In the genomic region with DNA sequence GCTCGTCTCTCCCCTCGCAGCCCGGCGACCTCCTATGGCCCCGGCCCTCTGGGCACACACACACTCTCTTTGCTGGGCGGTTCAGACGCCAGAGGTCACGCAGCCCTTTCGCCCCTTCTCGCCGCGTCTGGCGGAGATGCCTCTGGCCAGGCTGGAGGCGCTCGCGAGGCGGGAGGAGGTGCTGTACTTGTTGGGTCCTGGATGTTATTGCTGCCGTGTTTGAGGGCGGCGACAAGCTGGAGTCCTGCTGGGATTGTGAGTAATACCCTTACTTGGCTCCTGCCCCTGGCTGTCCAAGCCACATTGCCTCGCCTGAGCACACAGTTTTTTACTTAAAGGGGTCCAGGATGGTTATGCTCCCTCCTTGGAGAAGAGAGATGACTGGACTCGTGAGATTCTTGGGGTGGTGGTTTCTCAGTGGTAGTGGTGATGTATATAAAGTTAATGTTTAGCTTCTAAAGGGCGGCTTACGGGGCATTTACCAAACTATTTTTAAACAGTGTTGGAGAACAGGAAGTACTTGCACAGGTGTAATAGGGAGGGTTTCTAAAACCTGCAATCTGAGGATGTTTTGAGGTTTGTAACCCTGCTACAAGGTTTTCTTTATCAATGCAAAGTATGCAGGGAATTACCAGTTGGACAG, we compare ENCODE assay signal across 8 cellular contexts. TPM values are rescaled to one million over a fixed set of nuclear protein-coding genes. Genes with fewer than 3 reads are reported as not detected.
DNase-seq lines count a peak whose midpoint lies in the region; ATAC-seq, FAIRE-seq and TF ChIP-seq lines count a peak whose summit lies in the region.

No MANE protein-coding gene starts in this region.

- intact Hi-C loops in Panc1 (cut with micrococcal nuclease; ENCODE audit: unreplicated experiment) = no loop called here
- intact Hi-C loops in activated T-helper 2 cell treated with anti-CD3 and anti-CD28 coated beads, Interferon-gamma antibody, Interleukin-2, Interleukin-4, amounts not matched to agents 10 μg/mL and 5 μg/mL and 100 μg/mL, durations not matched to agents 14 hours and 24 hours and 36 hours (cut with micrococcal nuclease) = loop anchor here (1.0 to 10.0 kb wide), 5 partner anchors 74 to 938 kb away; a partner anchor contains a TSS
- intact Hi-C loops in natural killer cell (cut with micrococcal nuclease) = loop anchor here (1.0 to 5.0 kb wide), 2 partner anchors 74 to 87 kb away; a partner anchor contains a TSS

- CTCF ChIA-PET in Panc1 (lab: Charles Lee) = interaction anchor here (0.6 kb wide), 1 partner anchor 374 kb away, joined by 3 read pairs; no protein-coding TSS in a partner anchor

- FAIRE-seq in D721Med (lab: Jason Lieb, UNC) = no peak

- no peaks in the 10 kb centered on the region for H3K9me3 Mint-ChIP-seq in activated T-helper 2 cell treated with anti-CD3 and anti-CD28 coated beads, Interferon-gamma antibody, Interleukin-2, Interleukin-4, amounts not matched to agents 10 μg/mL and 5 μg/mL and 100 μg/mL, durations not matched to agents 14 hours and 24 hours and 36 hours
- H3K9me3 Mint-ChIP-seq in natural killer cell = no peaks in the 10 kb centered on the region

- H3K9me3 ChIP-seq in HUES48 (ENCODE audit: control insufficient read depth, insufficient read depth, low read length) = no peaks in the 10 kb centered on the region
- H3K9me3 ChIP-seq in Panc1 (ENCODE audit: control insufficient read depth, insufficient read depth, low read depth, low read length) = no peaks in the 10 kb centered on the region

- BruUV-seq in Panc1 (replicated peaks; lab: Mats Ljungman, UMichigan) = no TSS peak

- peak; percentile 60 for ATAC-seq in GM21515 (IDR thresholded peaks at IDR 0.05; ENCODE audit: unreplicated experiment)
- peak; percentile 90 for ATAC-seq in Panc1
- ATAC-seq in natural killer cell = peak; percentile 36 to 60 (median 45)
- ATAC-seq in stimulated activated naive CD8-positive, alpha-beta T cell treated with anti-CD3 and anti-CD28 coated beads, Interleukin-15, Interleukin-2, amounts not matched to agents 100 U/mL and 50 U/mL, for 24 hours = peak; percentile 67

- peak overlapping the region; percentile 91 for H3K4me3 Mint-ChIP-seq in activated T-helper 2 cell treated with anti-CD3 and anti-CD28 coated beads, Interferon-gamma antibody, Interleukin-2, Interleukin-4, amounts not matched to agents 10 μg/mL and 5 μg/mL and 100 μg/mL, durations not matched to agents 14 hours and 24 hours and 36 hours (ENCODE audit: low read depth)
- peak overlapping the region; percentile 98 for H3K4me3 Mint-ChIP-seq in natural killer cell

- peaks cover 9% of the 10 kb centered on the region; the same call in 1 of the 2 replicates for H3K27me3 ChIP-seq in HUES48 (ENCODE audit: control insufficient read depth, insufficient read depth, low read length)
- no peaks in the 10 kb centered on the region for H3K27me3 ChIP-seq in Panc1 (ENCODE audit: control insufficient read depth, insufficient read depth, low read length)

- H3K27ac ChIP-seq in HUES48 (ENCODE audit: low read depth, low read length) (peak overlapping the region; percentile 99), Panc1 (ENCODE audit: low read length) (peak overlapping the region; percentile 65)

- H3K4me3 ChIP-seq in HUES48 (ENCODE audit: low read depth, low read length) = peak overlapping the region; percentile 89
- H3K4me3 ChIP-seq in Panc1 (ENCODE audit: low read depth in 2 of 2, low read length in 2 of 2) = peak overlapping the region; percentile 74 to 81
- peak overlapping the region; percentile 84 for H3K4me3 ChIP-seq in fibroblast of pulmonary artery (replicated peaks; ENCODE audit: low read depth, low read length)

- POLR2A ChIA-PET in Panc1 (lab: Charles Lee) = no interaction called here

- in situ Hi-C loops in Panc1 (cut with HindIII; ENCODE audit: low pct_unique_long_range_greater_than_20kb, low sequenced_read_pairs) = no loop called here

- H3K4me1 Mint-ChIP-seq in activated T-helper 2 cell treated with anti-CD3 and anti-CD28 coated beads, Interferon-gamma antibody, Interleukin-2, Interleukin-4, amounts not matched to agents 10 μg/mL and 5 μg/mL and 100 μg/mL, durations not matched to agents 14 hours and 24 hours and 36 hours (ENCODE audit: low read depth) = peaks cover 32% of the 10 kb centered on the region
- H3K4me1 Mint-ChIP-seq in natural killer cell = peaks cover 23 to 28% of the 10 kb centered on the region in 2 donors

- peaks cover 8% of the 10 kb centered on the region for H3K27me3 Mint-ChIP-seq in activated T-helper 2 cell treated with anti-CD3 and anti-CD28 coated beads, Interferon-gamma antibody, Interleukin-2, Interleukin-4, amounts not matched to agents 10 μg/mL and 5 μg/mL and 100 μg/mL, durations not matched to agents 14 hours and 24 hours and 36 hours (ENCODE audit: low read depth)
- peaks cover 0 to 7% of the 10 kb centered on the region in 2 donors for H3K27me3 Mint-ChIP-seq in natural killer cell (ENCODE audit: low read depth in 2 of 2)

- H3K36me3 ChIP-seq in HUES48 (ENCODE audit: control insufficient read depth, insufficient read depth, low read length) (peaks cover 9% of the 10 kb centered on the region), Panc1 (ENCODE audit: control insufficient read depth, insufficient read depth, low read length) (no peaks in the 10 kb centered on the region)

- H3K4me1 ChIP-seq in HUES48 (ENCODE audit: control insufficient read depth, insufficient read depth, low read length) (peaks cover 26% of the 10 kb centered on the region), Panc1 (ENCODE audit: control insufficient read depth, insufficient read depth, low read length) (no peaks in the 10 kb centered on the region)

- H3K27ac Mint-ChIP-seq in activated T-helper 2 cell treated with anti-CD3 and anti-CD28 coated beads, Interferon-gamma antibody, Interleukin-2, Interleukin-4, amounts not matched to agents 10 μg/mL and 5 μg/mL and 100 μg/mL, durations not matched to agents 14 hours and 24 hours and 36 hours = peak overlapping the region; percentile 88
- peak overlapping the region; percentile 81 to 93 for H3K27ac Mint-ChIP-seq in natural killer cell

- DNase-seq in D721Med (ENCODE audit: insufficient read length, low spot score) = no peak
- peak; percentile 69 for DNase-seq in Panc1 (ENCODE audit: low read depth, low spot score)
- DNase-seq in activated T-helper 2 cell treated with anti-CD3 and anti-CD28 coated beads, Interferon-gamma antibody, Interleukin-2, Interleukin-4, amounts not matched to agents 10 μg/mL and 5 μg/mL and 100 μg/mL, durations not matched to agents 14 hours and 24 hours and 36 hours (ENCODE audit: low spot score) = peak; percentile 53
- peak; percentile 94 for DNase-seq in fibroblast of pulmonary artery (ENCODE audit: low read depth)
- peak; percentile 49 for DNase-seq in natural killer cell
- peak; percentile 71 for DNase-seq in stimulated activated naive CD8-positive, alpha-beta T cell treated with anti-CD3 and anti-CD28 coated beads, Interleukin-15, Interleukin-2, amounts not matched to agents 100 U/mL and 50 U/mL, for 24 hours

- peak overlapping the region; percentile 85 for H3K9ac ChIP-seq in HUES48 (ENCODE audit: low read depth, low read length)

- H3K36me3 Mint-ChIP-seq in activated T-helper 2 cell treated with anti-CD3 and anti-CD28 coated beads, Interferon-gamma antibody, Interleukin-2, Interleukin-4, amounts not matched to agents 10 μg/mL and 5 μg/mL and 100 μg/mL, durations not matched to agents 14 hours and 24 hours and 36 hours (ENCODE audit: low read depth) = peaks cover 12% of the 10 kb centered on the region
- no peaks in the 10 kb centered on the region for H3K36me3 Mint-ChIP-seq in natural killer cell

- TF ChIP-seq CTCF in D721Med (IDR thresholded peaks at IDR 0.05; ENCODE audit: insufficient read depth, missing control alignments) (peak; percentile 37), Panc1 (IDR thresholded peaks at IDR 0.05) (peak; percentile 59), fibroblast of pulmonary artery (IDR thresholded peaks at IDR 0.05; ENCODE audit: low read length, missing control alignments) (peak; percentile 43), natural killer cell (IDR thresholded peaks at IDR 0.05) (peak; percentile 10)

RNA-seq across cellular contexts. Expression of gene USP53, which starts 0.6 kb away (rescaled TPM):
- total RNA-seq in Panc1 (2021; ENCODE audit: unreplicated experiment) (5.3 TPM), natural killer cell (10 to 100 TPM in 1 of 3 donors, 1 to 10 TPM in 2; 8.9 to 10.5 (median 9.3) TPM)
- 2.2 TPM for polyA plus RNA-seq in Panc1 (2012; ENCODE audit: insufficient read length)
- total RNA-seq in activated T-helper 2 cell treated with anti-CD3 and anti-CD28 coated beads, Interferon-gamma antibody, Interleukin-2, Interleukin-4, amounts not matched to agents 10 μg/mL and 5 μg/mL and 100 μg/mL, durations not matched to agents 14 hours and 24 hours and 36 hours = 6.6 and 7.3 TPM in 2 replicates
